In the genomic region with DNA sequence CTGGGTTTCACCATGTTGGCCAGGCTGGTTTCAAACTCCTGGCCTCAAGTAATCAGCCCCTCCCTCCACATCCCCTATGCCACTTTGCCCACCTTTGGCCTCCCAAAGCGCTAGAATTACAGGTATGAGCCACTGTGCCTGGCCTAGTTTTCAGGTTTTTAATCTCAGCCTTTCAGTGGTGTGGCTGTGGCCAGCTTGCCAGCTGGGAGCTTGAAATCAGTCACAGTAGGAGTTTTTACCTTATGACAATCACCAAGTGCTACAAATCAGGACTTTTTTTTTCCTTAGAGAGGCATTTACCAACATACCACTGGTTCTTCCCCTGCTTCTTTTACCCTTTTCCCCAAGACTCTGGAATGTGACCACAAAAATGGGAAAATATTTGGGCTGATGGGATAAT, we compare ENCODE assay signal across 19 cellular contexts. TPM values are rescaled to one million over a fixed set of nuclear protein-coding genes. Genes with fewer than 3 reads are reported as not detected.
DNase-seq lines count a peak whose midpoint lies in the region; ATAC-seq and TF ChIP-seq lines count a peak whose summit lies in the region.
"Had no signal": no experiment of that assay in that cellular context is flagged by ENCODE, and none has a peak within 500 bp of the region (broad histone marks: within the 10 kb centered on the region; RNA-seq: fewer than 3 reads in every experiment).

No MANE protein-coding gene starts in this region.

- H3K27ac Mint-ChIP-seq in activated naive CD4-positive, alpha-beta T cell treated with anti-CD3 and anti-CD28 coated beads for 36 hours: no peak overlapping the region
- H3K27ac Mint-ChIP-seq in activated T-cell treated with anti-CD3 and anti-CD28 coated beads, Interleukin-2, amount 50 U/mL, for 72 hours: no peak overlapping the region
- H3K27ac Mint-ChIP-seq: B cell; CD4-positive, CD25-positive, alpha-beta regulatory T cell; CD8-positive, alpha-beta memory T cell had no signal

- CTCF ChIA-PET in activated naive CD4-positive, alpha-beta T cell treated with anti-CD3 and anti-CD28 coated beads for 36 hours (lab: Charles Lee): no interaction called here

- ATAC-seq in activated T-cell treated with anti-CD3 and anti-CD28 coated beads, Interleukin-2, amount 50 U/mL, for 72 hours (replicated peaks in 1 of 2): no peak

- DNase-seq in A172 (ENCODE audit: low spot score) (peak; percentile 38), HT1080 (ENCODE audit: low read depth) (peak; percentile 3), cerebellar cortex (ENCODE audit: low spot score) (peak; percentile 54), SKM-1 (lab: John Stamatoyannopoulos, UW; ENCODE audit: unreplicated experiment) (no peak), DMS79 treated with DMSO at 0.1 percent for 48 hours (lab: John Stamatoyannopoulos, UW) (no peak)
- no peak for DNase-seq in activated naive CD4-positive, alpha-beta T cell treated with anti-CD3 and anti-CD28 coated beads for 36 hours
- DNase-seq in activated T-cell treated with anti-CD3 and anti-CD28 coated beads, Interleukin-2, amount 50 U/mL, for 72 hours: no peak
- DNase-seq: 8988T; CD4-positive, CD25-positive, alpha-beta regulatory T cell; CD8-positive, alpha-beta memory T cell; COR-L47; DMS 273 treated with DMSO at 0.1 percent for 48 hours; DMS53; GF-D8; GM23248 had no signal

- H3K9me3 ChIP-seq in neutrophil: no peaks in the 10 kb centered on the region
- H3K9me3 ChIP-seq: BLaER1 treated with 17β-estradiol and CSF1 and Interleukin-3, amounts not matched to agents 10 nM and 100 nM; HAP-1 had no signal

- no peak overlapping the region for H3K4me3 Mint-ChIP-seq in activated naive CD4-positive, alpha-beta T cell treated with anti-CD3 and anti-CD28 coated beads for 36 hours
- H3K4me3 Mint-ChIP-seq in activated T-cell treated with anti-CD3 and anti-CD28 coated beads, Interleukin-2, amount 50 U/mL, for 72 hours: no peak overlapping the region
- H3K4me3 Mint-ChIP-seq: B cell; CD4-positive, CD25-positive, alpha-beta regulatory T cell; CD8-positive, alpha-beta memory T cell had no signal

- intact Hi-C loops in activated naive CD4-positive, alpha-beta T cell treated with anti-CD3 and anti-CD28 coated beads for 36 hours (cut with micrococcal nuclease): no loop called here

- no peak overlapping the region for H3K4me3 ChIP-seq in neutrophil (ENCODE audit: low read depth in 1 of 2, low read length in 1 of 2)
- H3K4me3 ChIP-seq: BLaER1 treated with 17β-estradiol and CSF1 and Interleukin-3, amounts not matched to agents 10 nM and 100 nM; GM23248; HAP-1 had no signal

- H3K9me3 Mint-ChIP-seq in activated naive CD4-positive, alpha-beta T cell treated with anti-CD3 and anti-CD28 coated beads for 36 hours: no peaks in the 10 kb centered on the region
- H3K9me3 Mint-ChIP-seq in activated T-cell treated with anti-CD3 and anti-CD28 coated beads, Interleukin-2, amount 50 U/mL, for 72 hours: no peaks in the 10 kb centered on the region
- H3K9me3 Mint-ChIP-seq: CD8-positive, alpha-beta memory T cell had no signal

- H3K36me3 Mint-ChIP-seq in activated naive CD4-positive, alpha-beta T cell treated with anti-CD3 and anti-CD28 coated beads for 36 hours (ENCODE audit: low read depth): no peaks in the 10 kb centered on the region
- H3K36me3 Mint-ChIP-seq in activated T-cell treated with anti-CD3 and anti-CD28 coated beads, Interleukin-2, amount 50 U/mL, for 72 hours (ENCODE audit: insufficient read depth in 2 of 2): no peaks in the 10 kb centered on the region
- H3K36me3 Mint-ChIP-seq: CD4-positive, CD25-positive, alpha-beta regulatory T cell; CD8-positive, alpha-beta memory T cell had no signal

- peak overlapping the region; percentile 34 for H3K27ac ChIP-seq in neutrophil
- H3K27ac ChIP-seq: BLaER1 treated with 17β-estradiol and CSF1 and Interleukin-3, amounts not matched to agents 10 nM and 100 nM; GM23248 had no signal

- H3K36me3 ChIP-seq in neutrophil: peaks cover 36% of the 10 kb centered on the region
- H3K36me3 ChIP-seq: BLaER1 treated with 17β-estradiol and CSF1 and Interleukin-3, amounts not matched to agents 10 nM and 100 nM; HAP-1 had no signal

- no peak for TF ChIP-seq CTCF in neutrophil (IDR thresholded peaks at IDR 0.05)

- no peaks in the 10 kb centered on the region for H3K4me1 Mint-ChIP-seq in activated naive CD4-positive, alpha-beta T cell treated with anti-CD3 and anti-CD28 coated beads for 36 hours (ENCODE audit: low read depth)
- H3K4me1 Mint-ChIP-seq in activated T-cell treated with anti-CD3 and anti-CD28 coated beads, Interleukin-2, amount 50 U/mL, for 72 hours (ENCODE audit: low read depth): no peaks in the 10 kb centered on the region
- H3K4me1 Mint-ChIP-seq: B cell; CD4-positive, CD25-positive, alpha-beta regulatory T cell; CD8-positive, alpha-beta memory T cell had no signal

- peaks cover 60 to 76% of the 10 kb centered on the region in 2 experiments for H3K4me1 ChIP-seq in neutrophil (ENCODE audit: control insufficient read depth in 1 of 2, insufficient read depth in 1 of 2, low read depth in 1 of 2, low read length in 1 of 2)
- H3K4me1 ChIP-seq: BLaER1 treated with 17β-estradiol and CSF1 and Interleukin-3, amounts not matched to agents 10 nM and 100 nM; HAP-1 had no signal

- no peaks in the 10 kb centered on the region for H3K27me3 ChIP-seq in neutrophil
- H3K27me3 ChIP-seq: BLaER1 treated with 17β-estradiol and CSF1 and Interleukin-3, amounts not matched to agents 10 nM and 100 nM had no signal

- peaks cover 19% of the 10 kb centered on the region for H3K27me3 Mint-ChIP-seq in activated naive CD4-positive, alpha-beta T cell treated with anti-CD3 and anti-CD28 coated beads for 36 hours (ENCODE audit: low read depth)
- peaks cover 7% of the 10 kb centered on the region for H3K27me3 Mint-ChIP-seq in activated T-cell treated with anti-CD3 and anti-CD28 coated beads, Interleukin-2, amount 50 U/mL, for 72 hours (ENCODE audit: low read depth)
- H3K27me3 Mint-ChIP-seq: CD4-positive, CD25-positive, alpha-beta regulatory T cell had no signal

RNA-seq across cellular contexts. Expression of a gene that starts 6.3 kb away (rescaled TPM):
- 0.29 TPM in 1 of 2 replicates, not detected in the other for total RNA-seq in A172 (2014; rRNA removed; shearing (Covaris generic))
- not detected in 2 replicates for total RNA-seq in HT1080 (2014; rRNA removed; shearing (Covaris generic))
- 0.01 TPM in 1 of 2 replicates, not detected in the other for polyA plus RNA-seq in HT1080 (2015; cell fraction: cytosol; rRNA removed)
- polyA plus RNA-seq in HT1080 (2015; cell fraction: nucleus; rRNA removed): not detected in 2 replicates
- total RNA-seq in activated naive CD4-positive, alpha-beta T cell treated with anti-CD3 and anti-CD28 coated beads for 36 hours: not detected
- total RNA-seq in activated T-cell treated with anti-CD3 and anti-CD28 coated beads, Interleukin-2, amount 50 U/mL, for 72 hours: not detected
- total RNA-seq: B cell; CD4-positive, CD25-positive, alpha-beta regulatory T cell; CD8-positive, alpha-beta memory T cell; GM23248 had no signal
- polyA plus RNA-seq: CD4-positive, CD25-positive, alpha-beta regulatory T cell; CD8-positive, alpha-beta memory T cell; GM23248 had no signal

Comparison
In these comparisons a context has a peak if more than half of its experiments do, and no peak if none do; other contexts are left out.
1. DNase-seq: peak in A172 (single experiment), HT1080 (single experiment) and cerebellar cortex (single experiment); none in activated naive CD4-positive, alpha-beta T cell treated with anti-CD3 and anti-CD28 coated beads for 36 hours (single experiment), SKM-1 (single experiment), activated T-cell treated with anti-CD3 and anti-CD28 coated beads, Interleukin-2, amount 50 U/mL, for 72 hours (0 of 2) and DMS79 treated with DMSO at 0.1 percent for 48 hours (single experiment).